2 cellular contexts compared by ENCODE assay signal in the genomic region with DNA sequence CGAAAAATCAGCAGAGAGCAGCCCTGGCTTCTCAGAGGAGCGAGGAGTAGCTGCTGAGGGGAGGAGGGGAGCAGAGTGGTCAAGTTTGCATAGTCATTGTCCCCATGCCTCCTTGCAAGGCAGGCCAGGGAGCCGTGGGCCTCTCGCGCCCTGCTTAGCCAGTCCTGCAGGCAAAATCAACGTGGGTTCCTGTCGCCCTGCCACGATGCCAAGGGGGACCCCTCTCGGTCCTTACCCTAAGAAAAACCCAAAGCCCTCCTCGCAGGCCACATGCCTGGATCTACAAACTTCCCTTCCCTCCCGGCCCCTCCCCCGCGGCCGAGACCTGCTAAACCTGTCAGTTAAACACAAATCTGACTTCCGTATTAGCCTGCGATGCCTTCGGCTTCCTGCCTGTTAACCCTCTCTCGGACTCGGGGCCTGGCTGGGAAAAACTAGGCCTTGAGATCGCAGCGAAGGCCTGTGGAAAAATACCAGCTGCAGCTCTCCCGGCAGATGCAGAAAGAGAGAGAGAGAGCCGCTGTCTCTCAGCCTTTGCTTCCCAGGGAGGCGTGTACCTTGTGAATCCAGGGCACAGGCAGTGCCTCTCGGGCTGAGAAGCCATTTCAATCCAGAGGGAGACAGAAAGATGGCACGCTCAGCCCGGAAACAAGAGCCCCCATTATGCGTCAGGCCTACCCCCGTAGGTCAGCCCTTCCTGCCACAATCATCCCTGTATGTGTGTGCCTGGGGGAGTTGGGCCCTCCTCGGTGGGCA.
TF ChIP-seq lines count a peak whose summit lies in the region.

No MANE protein-coding gene starts in this region.

TF ChIP-seq in HEK293, 187 proteins besides CTCF, POLR2A, EP300 and RAD21 (continued from another document and continues in another):
- TF ChIP-seq PATZ1 (tag by site-specific recombination; IDR thresholded peaks at IDR 0.05) = peak; percentile 42; the same call in 1 of the 2 replicates
- 0 out of 2 replicates have a peak, but pooled peaks have one; percentile 25 for TF ChIP-seq TSHZ1 (tag by site-specific recombination; IDR thresholded peaks at IDR 0.05; ENCODE audit: borderline replicate concordance)
- TF ChIP-seq ZBTB26 (tag by site-specific recombination; optimal IDR thresholded peaks at IDR 0.05) = peak; percentile 23
- TF ChIP-seq ZXDB (tag by site-specific recombination; IDR thresholded peaks at IDR 0.05) = peak; percentile 90
- TF ChIP-seq SCRT2 (tag by site-specific recombination; IDR thresholded peaks at IDR 0.05) = peak; percentile 64; the same call in 1 of the 2 replicates
- TF ChIP-seq BCL11A (tag by site-specific recombination; IDR thresholded peaks at IDR 0.05; ENCODE audit: low read depth) = no peak
- TF ChIP-seq ZNF18 (tag by site-specific recombination; IDR thresholded peaks at IDR 0.05) = peak; percentile 27; the same call in 1 of the 2 replicates
- peak; percentile 46; the same call in 1 of the 2 replicates for TF ChIP-seq KLF10 (tag by site-specific recombination; IDR thresholded peaks at IDR 0.05)
- 0 out of 2 replicates have a peak, but pooled peaks have one; percentile 41 for TF ChIP-seq ZNF580 (tag by site-specific recombination; IDR thresholded peaks at IDR 0.05)
- TF ChIP-seq ZBTB1 (tag by site-specific recombination; IDR thresholded peaks at IDR 0.05) = no peak
- TF ChIP-seq, protein P1, sequence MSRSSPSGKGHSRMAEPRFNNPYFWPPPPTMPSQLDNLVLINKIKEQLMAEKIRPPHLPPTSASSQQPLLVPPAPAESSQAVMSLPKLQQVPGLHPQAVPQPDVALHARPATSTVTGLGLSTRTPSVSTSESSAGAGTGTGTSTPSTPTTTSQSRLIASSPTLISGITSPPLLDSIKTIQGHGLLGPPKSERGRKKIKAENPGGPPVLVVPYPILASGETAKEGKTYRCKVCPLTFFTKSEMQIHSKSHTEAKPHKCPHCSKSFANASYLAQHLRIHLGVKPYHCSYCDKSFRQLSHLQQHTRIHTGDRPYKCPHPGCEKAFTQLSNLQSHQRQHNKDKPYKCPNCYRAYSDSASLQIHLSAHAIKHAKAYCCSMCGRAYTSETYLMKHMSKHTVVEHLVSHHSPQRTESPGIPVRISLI (tag by site-specific recombination; IDR thresholded peaks at IDR 0.05) = no peak
- no peak for TF ChIP-seq PRDM1 (tag by site-specific recombination; IDR thresholded peaks at IDR 0.05)
- peak; percentile 30; the same call in 1 of the 2 replicates for TF ChIP-seq ZNF324 (tag by site-specific recombination; IDR thresholded peaks at IDR 0.05)
- TF ChIP-seq ZBTB17 (tag by site-specific recombination; IDR thresholded peaks at IDR 0.05) = peak; percentile 95

TF ChIP-seq in GM12878, 131 proteins besides CTCF, POLR2A, EP300 and RAD21 (continued from another document and continues in another):
- TF ChIP-seq RB1 (IDR thresholded peaks at IDR 0.05; ENCODE audit: borderline replicate concordance) = peak; percentile 73
- TF ChIP-seq, protein P2, sequence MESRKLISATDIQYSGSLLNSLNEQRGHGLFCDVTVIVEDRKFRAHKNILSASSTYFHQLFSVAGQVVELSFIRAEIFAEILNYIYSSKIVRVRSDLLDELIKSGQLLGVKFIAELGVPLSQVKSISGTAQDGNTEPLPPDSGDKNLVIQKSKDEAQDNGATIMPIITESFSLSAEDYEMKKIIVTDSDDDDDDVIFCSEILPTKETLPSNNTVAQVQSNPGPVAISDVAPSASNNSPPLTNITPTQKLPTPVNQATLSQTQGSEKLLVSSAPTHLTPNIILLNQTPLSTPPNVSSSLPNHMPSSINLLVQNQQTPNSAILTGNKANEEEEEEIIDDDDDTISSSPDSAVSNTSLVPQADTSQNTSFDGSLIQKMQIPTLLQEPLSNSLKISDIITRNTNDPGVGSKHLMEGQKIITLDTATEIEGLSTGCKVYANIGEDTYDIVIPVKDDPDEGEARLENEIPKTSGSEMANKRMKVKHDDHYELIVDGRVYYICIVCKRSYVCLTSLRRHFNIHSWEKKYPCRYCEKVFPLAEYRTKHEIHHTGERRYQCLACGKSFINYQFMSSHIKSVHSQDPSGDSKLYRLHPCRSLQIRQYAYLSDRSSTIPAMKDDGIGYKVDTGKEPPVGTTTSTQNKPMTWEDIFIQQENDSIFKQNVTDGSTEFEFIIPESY (IDR thresholded peaks at IDR 0.05) = no peak; the same call in 1 of the 2 replicates
- TF ChIP-seq TAF1 (IDR thresholded peaks at IDR 0.05; ENCODE audit: borderline replicate concordance, low read depth, low read length) = peak; percentile 84
- TF ChIP-seq NR2C2 (IDR thresholded peaks at IDR 0.05; ENCODE audit: borderline replicate concordance, control insufficient read depth, insufficient read length, low read depth) = no peak
- peak; percentile 35 for TF ChIP-seq MYC (IDR thresholded peaks at IDR 0.05; ENCODE audit: insufficient read depth, insufficient read length, insufficient replicate concordance, low read length, severe bottlenecking)
- no peak for TF ChIP-seq SMARCA5 (IDR thresholded peaks at IDR 0.05)
- peak; percentile 35 for TF ChIP-seq MEF2B (IDR thresholded peaks at IDR 0.05; ENCODE audit: partially characterized antibody, poor library complexity, severe bottlenecking)
- TF ChIP-seq ZNF592 (IDR thresholded peaks at IDR 0.05) = peak; percentile 15; the same call in 1 of the 2 replicates
- no peak for TF ChIP-seq RFX5 (IDR thresholded peaks at IDR 0.05; ENCODE audit: low read depth, low read length)
- TF ChIP-seq TCF7 (IDR thresholded peaks at IDR 0.05; ENCODE audit: borderline replicate concordance) = 0 out of 2 replicates have a peak, but pooled peaks have one; percentile 13
- no peak for TF ChIP-seq E2F4 (IDR thresholded peaks at IDR 0.05; ENCODE audit: low read depth, low read length)
- TF ChIP-seq, protein P3, sequence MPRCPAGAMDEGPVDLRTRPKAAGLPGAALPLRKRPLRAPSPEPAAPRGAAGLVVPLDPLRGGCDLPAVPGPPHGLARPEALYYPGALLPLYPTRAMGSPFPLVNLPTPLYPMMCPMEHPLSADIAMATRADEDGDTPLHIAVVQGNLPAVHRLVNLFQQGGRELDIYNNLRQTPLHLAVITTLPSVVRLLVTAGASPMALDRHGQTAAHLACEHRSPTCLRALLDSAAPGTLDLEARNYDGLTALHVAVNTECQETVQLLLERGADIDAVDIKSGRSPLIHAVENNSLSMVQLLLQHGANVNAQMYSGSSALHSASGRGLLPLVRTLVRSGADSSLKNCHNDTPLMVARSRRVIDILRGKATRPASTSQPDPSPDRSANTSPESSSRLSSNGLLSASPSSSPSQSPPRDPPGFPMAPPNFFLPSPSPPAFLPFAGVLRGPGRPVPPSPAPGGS (IDR thresholded peaks at IDR 0.05; ENCODE audit: borderline replicate concordance, insufficient read depth, low read depth, low read length, poor library complexity, severe bottlenecking) = no peak
- TF ChIP-seq NR2F1 (conservative IDR thresholded peaks at IDR 0.05) = peak; percentile 21; the same call in 1 of the 2 replicates
- 0 out of 2 replicates have a peak, but pooled peaks have one; percentile 18 for TF ChIP-seq IRF4 (IDR thresholded peaks at IDR 0.05; ENCODE audit: low read depth, low read length)
- 0 out of 2 replicates have a peak, but pooled peaks have one; percentile 5 for TF ChIP-seq TCF12 (IDR thresholded peaks at IDR 0.05; ENCODE audit: low read depth, low read length)
- peak; percentile 53 for TF ChIP-seq DPF2 (IDR thresholded peaks at IDR 0.05)
- peak; percentile 90 for TF ChIP-seq BACH1 (IDR thresholded peaks at IDR 0.05; ENCODE audit: borderline replicate concordance)
- TF ChIP-seq, protein P4, sequence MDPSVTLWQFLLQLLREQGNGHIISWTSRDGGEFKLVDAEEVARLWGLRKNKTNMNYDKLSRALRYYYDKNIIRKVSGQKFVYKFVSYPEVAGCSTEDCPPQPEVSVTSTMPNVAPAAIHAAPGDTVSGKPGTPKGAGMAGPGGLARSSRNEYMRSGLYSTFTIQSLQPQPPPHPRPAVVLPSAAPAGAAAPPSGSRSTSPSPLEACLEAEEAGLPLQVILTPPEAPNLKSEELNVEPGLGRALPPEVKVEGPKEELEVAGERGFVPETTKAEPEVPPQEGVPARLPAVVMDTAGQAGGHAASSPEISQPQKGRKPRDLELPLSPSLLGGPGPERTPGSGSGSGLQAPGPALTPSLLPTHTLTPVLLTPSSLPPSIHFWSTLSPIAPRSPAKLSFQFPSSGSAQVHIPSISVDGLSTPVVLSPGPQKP (IDR thresholded peaks at IDR 0.05; ENCODE audit: low read depth, low read length) = no peak
- peak; percentile 58; the same call in 1 of the 2 replicates for TF ChIP-seq SPI1 (IDR thresholded peaks at IDR 0.05; ENCODE audit: borderline replicate concordance, insufficient read depth, low read depth, low read length)
- TF ChIP-seq SRF (IDR thresholded peaks at IDR 0.05; ENCODE audit: low read depth in 2 of 2, low read length in 2 of 2) = 0 out of 4 replicates have a peak, but pooled peaks of 1 of the 2 experiments have one; percentile 16
- peak; percentile 39; the same call in 1 of the 2 replicates for TF ChIP-seq SMAD5 (IDR thresholded peaks at IDR 0.05; ENCODE audit: low read depth)
- no peak for TF ChIP-seq RBBP5 (conservative IDR thresholded peaks at IDR 0.05)
- TF ChIP-seq NRF1 (conservative IDR thresholded peaks at IDR 0.05; ENCODE audit: low read depth, low read length) = no peak
- peak; percentile 62 for TF ChIP-seq EED (IDR thresholded peaks at IDR 0.05; ENCODE audit: low read depth)
- TF ChIP-seq ZNF24 (IDR thresholded peaks at IDR 0.05) = peak; percentile 21; the same call in 1 of the 2 replicates
- TF ChIP-seq MEF2A (IDR thresholded peaks at IDR 0.05; ENCODE audit: insufficient read depth, low read depth, low read length) = no peak
- peak; percentile 65 for TF ChIP-seq LARP7 (IDR thresholded peaks at IDR 0.05)
- no peak for TF ChIP-seq SUZ12 (IDR thresholded peaks at IDR 0.05; ENCODE audit: unreplicated experiment)
- TF ChIP-seq RUNX3 (IDR thresholded peaks at IDR 0.05; ENCODE audit: low read length) = no peak
- TF ChIP-seq BHLHE40 (IDR thresholded peaks at IDR 0.05; ENCODE audit: borderline replicate concordance in 1 of 2, low read depth in 2 of 2, low read length in 1 of 2) = peak in 1 of 2 experiments; percentile 4; a peak in 1 of 4 replicates
- peak; percentile 55 for TF ChIP-seq SP1 (IDR thresholded peaks at IDR 0.05; ENCODE audit: low read depth, low read length)
- TF ChIP-seq, protein P5, sequence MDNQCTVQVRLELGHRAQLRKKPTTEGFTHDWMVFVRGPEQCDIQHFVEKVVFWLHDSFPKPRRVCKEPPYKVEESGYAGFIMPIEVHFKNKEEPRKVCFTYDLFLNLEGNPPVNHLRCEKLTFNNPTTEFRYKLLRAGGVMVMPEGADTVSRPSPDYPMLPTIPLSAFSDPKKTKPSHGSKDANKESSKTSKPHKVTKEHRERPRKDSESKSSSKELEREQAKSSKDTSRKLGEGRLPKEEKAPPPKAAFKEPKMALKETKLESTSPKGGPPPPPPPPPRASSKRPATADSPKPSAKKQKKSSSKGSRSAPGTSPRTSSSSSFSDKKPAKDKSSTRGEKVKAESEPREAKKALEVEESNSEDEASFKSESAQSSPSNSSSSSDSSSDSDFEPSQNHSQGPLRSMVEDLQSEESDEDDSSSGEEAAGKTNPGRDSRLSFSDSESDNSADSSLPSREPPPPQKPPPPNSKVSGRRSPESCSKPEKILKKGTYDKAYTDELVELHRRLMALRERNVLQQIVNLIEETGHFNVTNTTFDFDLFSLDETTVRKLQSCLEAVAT (IDR thresholded peaks at IDR 0.05) = peak; percentile 67; the same call in 1 of the 2 replicates
- no peak for TF ChIP-seq BRCA1 (IDR thresholded peaks at IDR 0.05; ENCODE audit: low read depth, low read length)
- TF ChIP-seq RAD51 (IDR thresholded peaks at IDR 0.05) = no peak
- TF ChIP-seq ZNF207 (IDR thresholded peaks at IDR 0.05; ENCODE audit: borderline replicate concordance) = 0 out of 2 replicates have a peak, but pooled peaks have one; percentile 22
- no peak for TF ChIP-seq RCOR1 (conservative IDR thresholded peaks at IDR 0.05; ENCODE audit: low read depth, low read length)
- no peak for TF ChIP-seq YBX1 (IDR thresholded peaks at IDR 0.05)
- 0 out of 3 replicates have a peak, but pooled peaks of 1 of the 2 experiments have one; percentile 47 for TF ChIP-seq EGR1 (IDR thresholded peaks at IDR 0.05; ENCODE audit: borderline replicate concordance in 1 of 2, low read depth in 2 of 2, low read length in 2 of 2)
- TF ChIP-seq GATAD2B (conservative IDR thresholded peaks at IDR 0.05; ENCODE audit: low read depth) = peak; percentile 63
- no peak for TF ChIP-seq ZNF217 (IDR thresholded peaks at IDR 0.05)
- 0 out of 2 replicates have a peak, but pooled peaks have one; percentile 28 for TF ChIP-seq SIN3A (IDR thresholded peaks at IDR 0.05; ENCODE audit: low read depth, low read length)
